ENCODE assay signal across 8 cellular contexts in genomic region chr11:74171630-74172465, GRCh38. TPM values are rescaled to one million over a fixed set of nuclear protein-coding genes. Genes with fewer than 3 reads are reported as not detected.
DNase-seq lines count a peak whose midpoint lies in the region; ATAC-seq and TF ChIP-seq lines count a peak whose summit lies in the region.

No MANE protein-coding gene starts in this region.

- in situ Hi-C loops in KBM-7 (cut with MboI; ENCODE audit: low pct_unique_long_range_greater_than_20kb, low sequenced_read_pairs), result no loop called here

- no peak for DNase-seq in AG04449 (ENCODE audit: low read depth, low spot score)
- DNase-seq in KBM-7, result peak; percentile 12
- DNase-seq in caudate nucleus (lab: John Stamatoyannopoulos, UW), result no peak
- DNase-seq in Calu3, result no peak
- no peak for DNase-seq in DMS 273 treated with DMSO at 0.1 percent for 48 hours (lab: John Stamatoyannopoulos, UW)
- no peak for DNase-seq in KG1 (lab: John Stamatoyannopoulos, UW)
- DNase-seq in activated CD4-positive, alpha-beta T cell treated with anti-CD3 and anti-CD28 coated beads for 36 hours, result no peak

- no peak for ATAC-seq in activated CD4-positive, alpha-beta T cell treated with anti-CD3 and anti-CD28 coated beads for 36 hours

- H3K4me3 ChIP-seq in AG04449 (ENCODE audit: low read depth, low read length) (peak overlapping the region; percentile 94), mesodermal cell (ENCODE audit: extremely low read depth, insufficient read depth, low read length, poor library complexity, severe bottlenecking) (peak overlapping the region; percentile 93)

- H3K27ac ChIP-seq in caudate nucleus (ENCODE audit: low read depth, low read length) (peak overlapping the region; percentile 93), mesodermal cell (ENCODE audit: low read depth, low read length, severe bottlenecking) (peak overlapping the region; percentile 81)

- H3K4me3 Mint-ChIP-seq in Calu3 (ENCODE audit: low read depth, unreplicated experiment), result no peak overlapping the region
- no peak overlapping the region for H3K4me3 Mint-ChIP-seq in activated CD4-positive, alpha-beta T cell treated with anti-CD3 and anti-CD28 coated beads for 36 hours

- intact Hi-C loops in Calu3 (cut with micrococcal nuclease; ENCODE audit: unreplicated experiment), result loop anchor here (2.0 to 10.0 kb wide), 2 partner anchors 33 to 207 kb away; no protein-coding TSS in a partner anchor
- intact Hi-C loops in activated CD4-positive, alpha-beta T cell treated with anti-CD3 and anti-CD28 coated beads for 36 hours (cut with DNase I, micrococcal nuclease), result loop anchor here (1.0 to 5.0 kb wide), 15 partner anchors 189 to 1740 kb away; partner anchors contain the start of genes COA4 (in 2 of the 2), FAM168A (in 2 of the 2), PAAF1 (in 2 of the 2) and PGM2L1 (in 2 of the 2)

- 16 to 19% methylated on average over 9 to 10 of the region's 10 CpGs for WGBS in mesodermal cell (ENCODE audit: insufficient coverage in 2 of 2), 2 experiments

- H3K4me1 ChIP-seq in mesodermal cell (ENCODE audit: control insufficient read depth, insufficient read depth, low read length, poor library complexity, severe bottlenecking), result no peaks in the 10 kb centered on the region

- H3K27me3 Mint-ChIP-seq in Calu3 (ENCODE audit: unreplicated experiment), result no peaks in the 10 kb centered on the region
- no peaks in the 10 kb centered on the region for H3K27me3 Mint-ChIP-seq in activated CD4-positive, alpha-beta T cell treated with anti-CD3 and anti-CD28 coated beads for 36 hours

- no peaks in the 10 kb centered on the region for H3K9me3 Mint-ChIP-seq in Calu3 (ENCODE audit: low read depth, unreplicated experiment)
- H3K9me3 Mint-ChIP-seq in activated CD4-positive, alpha-beta T cell treated with anti-CD3 and anti-CD28 coated beads for 36 hours (ENCODE audit: low read depth), result no peaks in the 10 kb centered on the region

- no peak overlapping the region for H3K27ac Mint-ChIP-seq in Calu3 (ENCODE audit: unreplicated experiment)
- H3K27ac Mint-ChIP-seq in activated CD4-positive, alpha-beta T cell treated with anti-CD3 and anti-CD28 coated beads for 36 hours, result no peak overlapping the region

- no peaks in the 10 kb centered on the region for H3K36me3 Mint-ChIP-seq in Calu3 (ENCODE audit: insufficient read depth, unreplicated experiment)
- peaks cover 18% of the 10 kb centered on the region for H3K36me3 Mint-ChIP-seq in activated CD4-positive, alpha-beta T cell treated with anti-CD3 and anti-CD28 coated beads for 36 hours (ENCODE audit: low read depth)

- H3K4me1 Mint-ChIP-seq in Calu3 (ENCODE audit: low read depth, unreplicated experiment), result no peaks in the 10 kb centered on the region
- H3K4me1 Mint-ChIP-seq in activated CD4-positive, alpha-beta T cell treated with anti-CD3 and anti-CD28 coated beads for 36 hours, result peaks cover 16% of the 10 kb centered on the region

- no peak for TF ChIP-seq CTCF in AG04449 (IDR thresholded peaks at IDR 0.05; ENCODE audit: insufficient read depth, low read length, missing control alignments)
- TF ChIP-seq CTCF in Calu3 (IDR thresholded peaks at IDR 0.05; ENCODE audit: unreplicated experiment), result no peak

- POLR2A ChIA-PET in AG04449 (lab: Yijun Ruan, JAX), result interaction anchor here (0.6 to 1.8 kb wide), 2 partner anchors 12 to 191 kb away, joined by 3 to 5 read pairs; no protein-coding TSS in a partner anchor
- POLR2A ChIA-PET in activated CD4-positive, alpha-beta T cell treated with anti-CD3 and anti-CD28 coated beads for 36 hours (lab: Charles Lee), result interaction anchor here (0.6 to 1.8 kb wide), 5 partner anchors 27 to 420 kb away, joined by 3 to 7 read pairs (median 3); partner anchors contain the start of gene POLD3

- CTCF ChIA-PET in AG04449 (lab: Yijun Ruan, JAX), result interaction anchor here (0.9 to 2.5 kb wide), 4 partner anchors 23 to 208 kb away, joined by 3 to 12 read pairs (median 4); no protein-coding TSS in a partner anchor
- CTCF ChIA-PET in Calu3 (lab: Charles Lee), result interaction anchor here (0.7 to 1.5 kb wide), 4 partner anchors 14 to 820 kb away, joined by 3 to 8 read pairs (median 6); no protein-coding TSS in a partner anchor
- CTCF ChIA-PET in activated CD4-positive, alpha-beta T cell treated with anti-CD3 and anti-CD28 coated beads for 36 hours (lab: Charles Lee), result interaction anchor here (0.9 to 2.1 kb wide), 3 partner anchors 10 to 190 kb away, joined by 3 to 10 read pairs (median 7); no protein-coding TSS in a partner anchor

- H3K9me3 ChIP-seq in mesodermal cell (ENCODE audit: control insufficient read depth, low read length), result no peaks in the 10 kb centered on the region

- BruUV-seq in Calu3 (replicated peaks; lab: Mats Ljungman, UMichigan), result no TSS peak

- H3K36me3 ChIP-seq in mesodermal cell (ENCODE audit: control insufficient read depth, insufficient read depth, low read length), result peaks cover 31% of the 10 kb centered on the region

RNA-seq across cellular contexts. Expression of gene PPME1, which starts 0.8 kb away (rescaled TPM):
- polyA plus RNA-seq in mesodermal cell (2013, experiment 1 of 2), result 46.8 TPM
- polyA plus RNA-seq in mesodermal cell (2013, experiment 2 of 2), result 38.8 TPM
- total RNA-seq in Calu3 (2022), result 48.0 and 55.0 TPM in 2 replicates
- total RNA-seq in activated CD4-positive, alpha-beta T cell treated with anti-CD3 and anti-CD28 coated beads for 36 hours, result 10 to 100 TPM; 54.2 to 61.5 TPM

RNA-seq across cellular contexts. Expression of gene C2CD3, which starts 1.0 kb away (rescaled TPM):
- 16.9 TPM for polyA plus RNA-seq in mesodermal cell (2013, experiment 1 of 2)
- 12.2 TPM for polyA plus RNA-seq in mesodermal cell (2013, experiment 2 of 2)
- total RNA-seq in Calu3 (2022), result 22.2 and 26.9 TPM in 2 replicates
- 10 to 100 TPM; 23.9 to 28.0 TPM for total RNA-seq in activated CD4-positive, alpha-beta T cell treated with anti-CD3 and anti-CD28 coated beads for 36 hours
